In the genomic region with DNA sequence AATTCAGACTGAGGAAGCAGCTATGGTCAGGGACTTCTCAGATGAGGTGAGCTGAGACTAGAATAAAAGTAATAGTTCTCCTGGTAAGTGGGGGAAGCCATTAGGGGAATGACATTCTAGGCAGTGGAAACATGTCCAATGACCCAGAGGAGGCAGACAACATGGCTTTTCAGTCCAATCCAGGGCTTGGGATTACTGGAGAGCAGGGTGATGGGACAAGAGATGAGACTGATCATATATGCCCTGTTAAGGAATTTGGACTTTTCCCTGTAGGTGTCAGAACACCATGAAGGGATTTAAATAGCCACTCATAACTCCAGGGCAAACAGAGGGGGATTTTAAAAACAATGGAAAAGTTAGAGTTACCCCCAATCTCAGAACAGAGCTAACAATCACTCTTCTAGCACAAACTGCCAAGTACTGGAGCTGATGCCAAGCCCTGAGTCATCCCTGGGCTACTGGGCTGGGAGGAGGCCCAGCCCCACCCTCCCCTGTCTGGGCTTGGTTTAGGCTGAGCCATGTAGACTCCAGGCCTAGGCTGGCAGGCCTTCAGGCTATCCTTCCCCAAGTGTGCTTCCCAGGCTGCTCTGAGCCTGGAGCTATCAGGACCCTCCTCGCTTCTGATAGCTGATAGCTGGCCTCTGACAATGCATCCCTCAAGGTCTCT, we compare ENCODE assay signal across 8 cellular contexts. TPM values are rescaled to one million over a fixed set of nuclear protein-coding genes. Genes with fewer than 3 reads are reported as not detected.
DNase-seq lines count a peak whose midpoint lies in the region; ATAC-seq and TF ChIP-seq lines count a peak whose summit lies in the region.

No MANE protein-coding gene starts in this region.

- intact Hi-C loops in upper lobe of right lung (cut with DNase I), result no loop called here

- peaks cover 7 to 8% of the 10 kb centered on the region in 2 donors for H3K4me1 ChIP-seq in lung (ENCODE audit: control insufficient read depth in 2 of 2, insufficient read depth in 2 of 2, low read length in 2 of 2)
- H3K4me1 ChIP-seq in upper lobe of right lung, result peaks cover 15% of the 10 kb centered on the region

- H3K27me3 ChIP-seq in lung (ENCODE audit: control insufficient read depth, insufficient read depth) (no peaks in the 10 kb centered on the region), upper lobe of right lung (no peaks in the 10 kb centered on the region)

- DNase-seq in AG08395 (ENCODE audit: low spot score), result peak; percentile 92
- DNase-seq in M059J (ENCODE audit: low read depth), result peak; percentile 96
- peak; percentile 23 for DNase-seq in cerebellum (ENCODE audit: low spot score)
- DNase-seq in lung (ENCODE audit: low spot score), result peak; percentile 88
- peak; percentile 81 for DNase-seq in upper lobe of right lung
- no peak for DNase-seq in NCI-H1436 (lab: John Stamatoyannopoulos, UW)
- DNase-seq in NCI-H2081 (lab: John Stamatoyannopoulos, UW), result no peak

- peak; percentile 91 for ATAC-seq in lung (ENCODE audit: insufficient read depth, low FRiP score)
- ATAC-seq in upper lobe of right lung, result peak; percentile 97
- no peak for ATAC-seq in GM18870 (IDR thresholded peaks at IDR 0.05; ENCODE audit: unreplicated experiment)

- H3K27ac ChIP-seq in lung (ENCODE audit: low read depth in 1 of 2, low read length in 1 of 2) (peak overlapping the region; percentile 63 to 67), upper lobe of right lung (peak overlapping the region; percentile 24)

- H3K4me3 ChIP-seq in lung (no peak overlapping the region), upper lobe of right lung (no peak overlapping the region)

- 61 to 78% methylated on average over 1 of the region's 1 CpG for WGBS in lung, 2 donors

- H3K36me3 ChIP-seq in lung (ENCODE audit: control insufficient read depth in 2 of 2, insufficient read depth in 2 of 2, low read length in 2 of 2) (no peaks in the 10 kb centered on the region), upper lobe of right lung (no peaks in the 10 kb centered on the region)

- H3K9me3 ChIP-seq in lung (ENCODE audit: control insufficient read depth in 2 of 2, insufficient read depth in 1 of 2, low read length in 1 of 2), result no peaks in the 10 kb centered on the region
- H3K9me3 ChIP-seq in upper lobe of right lung, result no peaks in the 10 kb centered on the region

- TF ChIP-seq CTCF in lung (IDR thresholded peaks at IDR 0.05; ENCODE audit: control extremely low read depth, extremely low read depth), result no peak
- no peak for TF ChIP-seq CTCF in upper lobe of right lung (IDR thresholded peaks at IDR 0.05)

RNA-seq across cellular contexts. Expression of a gene that starts 22.7 kb away (rescaled TPM):
- 597 and 706 TPM in 2 replicates for total RNA-seq in M059J (2014; rRNA removed; shearing (Covaris generic))
- total RNA-seq in cerebellum, result 33.2 TPM
- 100 to 1,000 TPM; 228 to 399 TPM for total RNA-seq in lung
- polyA plus RNA-seq in lung, result 100 to 1,000 TPM; 168 to 371 TPM
- 462 TPM for total RNA-seq in upper lobe of right lung

Comparison
In these comparisons a context has a peak if more than half of its experiments do, and no peak if none do; other contexts are left out.
1. DNase-seq: peak in AG08395 (single experiment), M059J (single experiment), cerebellum (single experiment), lung (single experiment) and upper lobe of right lung (single experiment); none in NCI-H1436 (single experiment) and NCI-H2081 (0 of 2).